35 cellular contexts compared by ENCODE assay signal in the genomic region with DNA sequence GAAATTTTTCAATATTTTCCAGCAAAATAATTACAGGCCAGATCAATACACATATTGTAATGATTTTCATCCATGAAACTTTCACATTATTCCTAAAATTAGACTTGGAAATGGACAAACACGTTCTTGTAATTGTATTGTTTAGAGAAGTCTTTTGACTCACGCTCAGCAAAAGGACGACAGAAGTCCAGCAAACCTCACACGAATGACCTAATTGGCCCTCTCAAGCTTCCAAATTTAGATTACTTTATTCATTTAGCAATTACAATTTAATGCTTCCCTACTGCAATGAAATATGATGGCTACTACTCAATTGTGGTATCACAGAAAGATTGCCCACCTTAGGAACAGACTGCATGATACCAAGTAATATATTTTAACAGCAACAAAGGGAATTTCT.
"Had no signal": no experiment of that assay in that cellular context is flagged by ENCODE, and none has a peak within 500 bp of the region (broad histone marks: within the 10 kb centered on the region; RNA-seq: fewer than 3 reads in every experiment).

No MANE protein-coding gene starts in this region.

- H3K4me1 Mint-ChIP-seq: activated B cell treated with CpG ODN at 0.5 μM for 24 hours; activated CD4-positive, alpha-beta T cell treated with anti-CD3 and anti-CD28 coated beads, Interleukin-2, amount 10 ng/mL, durations not matched to agents 24 days and 14 days; activated naive CD8-positive, alpha-beta T cell treated with anti-CD3 and anti-CD28 coated beads for 36 hours; activated T-helper 17 cell treated with anti-CD3 and anti-CD28 coated beads, Interleukin-2, amount 50 U/mL, for 72 hours; T-cell had no signal

- H3K27ac Mint-ChIP-seq: activated B cell treated with CpG ODN at 0.5 μM for 24 hours; activated CD4-positive, alpha-beta memory T cell treated with anti-CD3 and anti-CD28 coated beads for 36 hours; activated CD4-positive, alpha-beta T cell treated with anti-CD3 and anti-CD28 coated beads, Interleukin-2, amount 10 ng/mL, durations not matched to agents 24 days and 14 days; activated CD8-positive, alpha-beta T cell treated with anti-CD3 and anti-CD28 coated beads for 36 hours; activated naive CD4-positive, alpha-beta T cell treated with anti-CD3 and anti-CD28 coated beads for 36 hours; activated naive CD4-positive, alpha-beta T cell treated with anti-CD3 and anti-CD28 coated beads, Interleukin-2, amount 50 U/mL, for 72 hours; activated naive CD8-positive, alpha-beta T cell treated with anti-CD3 and anti-CD28 coated beads for 36 hours; activated T-cell treated with anti-CD3 and anti-CD28 coated beads, Interleukin-2, amount 50 U/mL, for 72 hours; activated T-helper 1 cell treated with anti-CD3 and anti-CD28 coated beads, Interleukin-12 subunit alpha, Interleukin-12 subunit beta, Interleukin-2, Interleukin-4 antibody, amounts not matched to agents 30 ng/mL and 10 ng/mL and 1 ng/mL, durations not matched to agents 14 hours and 24 hours and 36 hours; activated T-helper 17 cell treated with anti-CD3 and anti-CD28 coated beads, Interleukin-2, amount 50 U/mL, for 72 hours; T-cell; T-helper 2 cell treated with Interferon-gamma antibody and Interleukin-4, amounts not matched to agents 5 μg/mL and 100 μg/mL, for 36 hours had no signal

- H3K4me3 Mint-ChIP-seq: activated B cell treated with CpG ODN at 0.5 μM for 24 hours; activated CD4-positive, alpha-beta memory T cell treated with anti-CD3 and anti-CD28 coated beads for 36 hours; activated CD4-positive, alpha-beta T cell treated with anti-CD3 and anti-CD28 coated beads, Interleukin-2, amount 10 ng/mL, durations not matched to agents 24 days and 14 days; activated CD8-positive, alpha-beta T cell treated with anti-CD3 and anti-CD28 coated beads for 36 hours; activated naive CD4-positive, alpha-beta T cell treated with anti-CD3 and anti-CD28 coated beads for 36 hours; activated naive CD8-positive, alpha-beta T cell treated with anti-CD3 and anti-CD28 coated beads for 36 hours; activated T-cell treated with anti-CD3 and anti-CD28 coated beads, Interleukin-2, amount 50 U/mL, for 4 hours; activated T-cell treated with anti-CD3 and anti-CD28 coated beads, Interleukin-2, amount 50 U/mL, for 72 hours; activated T-helper 1 cell treated with anti-CD3 and anti-CD28 coated beads, Interleukin-12 subunit alpha, Interleukin-12 subunit beta, Interleukin-2, Interleukin-4 antibody, amounts not matched to agents 30 ng/mL and 10 ng/mL and 1 ng/mL, durations not matched to agents 14 hours and 24 hours and 36 hours; activated T-helper 17 cell treated with anti-CD3 and anti-CD28 coated beads, Interleukin-2, amount 50 U/mL, for 72 hours; T-cell; T-helper 2 cell treated with Interferon-gamma antibody and Interleukin-4, amounts not matched to agents 5 μg/mL and 100 μg/mL, for 36 hours had no signal

- DNase-seq: activated B cell treated with CpG ODN at 0.5 μM for 24 hours; activated CD4-positive, alpha-beta memory T cell treated with anti-CD3 and anti-CD28 coated beads for 36 hours; activated CD4-positive, alpha-beta T cell treated with anti-CD3 and anti-CD28 coated beads for 4 hours; activated CD4-positive, alpha-beta T cell treated with anti-CD3 and anti-CD28 coated beads, Interleukin-2, amount 10 ng/mL, durations not matched to agents 24 days and 14 days; activated CD4-positive, alpha-beta T cell treated with anti-CD3 and anti-CD28 coated beads, Interleukin-2, amount 50 U/mL, for 1 hour; activated CD4-positive, alpha-beta T cell treated with anti-CD3 and anti-CD28 coated beads, Interleukin-2, amount 50 U/mL, for 4 hours; activated CD4-positive, CD25-positive, alpha-beta regulatory T cell treated with anti-CD3 and anti-CD28 coated beads, Interleukin-2, amount 50 U/mL, for 72 hours; activated CD8-positive, alpha-beta memory T cell treated with anti-CD3 and anti-CD28 coated beads, Interleukin-2, amount 50 U/mL, for 4 hours; activated CD8-positive, alpha-beta T cell treated with anti-CD3 and anti-CD28 coated beads for 36 hours; activated effector memory CD4-positive, alpha-beta T cell treated with anti-CD3 and anti-CD28 coated beads, Interleukin-2, amount 50 U/mL, for 16 hours; activated gamma-delta T cell treated with Interleukin-2 at 50 U/mL for 16 hours; activated naive CD4-positive, alpha-beta T cell; activated naive CD4-positive, alpha-beta T cell treated with anti-CD3 and anti-CD28 coated beads for 36 hours; activated naive CD4-positive, alpha-beta T cell treated with anti-CD3 and anti-CD28 coated beads, Interleukin-2, amount 50 U/mL, for 16 hours; activated naive CD8-positive, alpha-beta T cell treated with anti-CD3 and anti-CD28 coated beads for 36 hours; activated T-cell treated with anti-CD3 and anti-CD28 coated beads for 4 hours; activated T-cell treated with anti-CD3 and anti-CD28 coated beads, Interleukin-2, amount 50 U/mL, for 1 hour; activated T-cell treated with anti-CD3 and anti-CD28 coated beads, Interleukin-2, amount 50 U/mL, for 4 hours; activated T-cell treated with anti-CD3 and anti-CD28 coated beads, Interleukin-2, amount 50 U/mL, for 72 hours; adrenal gland; amniotic stem cell; aorta; body of pancreas; brain microvascular endothelial cell; central memory CD4-positive, alpha-beta T cell; cerebellar nuclear complex; T-cell; T-helper 2 cell; T-helper 9 cell had no signal

- H3K36me3 ChIP-seq: adrenal gland, brain microvascular endothelial cell, breast epithelium had no signal

- H3K9me3 ChIP-seq: body of pancreas had no signal

- H3K36me3 Mint-ChIP-seq: activated CD4-positive, alpha-beta memory T cell treated with anti-CD3 and anti-CD28 coated beads for 36 hours; activated naive CD4-positive, alpha-beta T cell treated with anti-CD3 and anti-CD28 coated beads, Interleukin-2, amount 50 U/mL, for 72 hours; activated naive CD8-positive, alpha-beta T cell treated with anti-CD3 and anti-CD28 coated beads for 36 hours; T-cell had no signal

- H3K27ac ChIP-seq: adrenal gland, body of pancreas, brain microvascular endothelial cell, breast epithelium, VCaP had no signal

- H3K4me1 ChIP-seq: adrenal gland, breast epithelium had no signal

- H3K27me3 Mint-ChIP-seq: activated B cell treated with CpG ODN at 0.5 μM for 24 hours; activated CD4-positive, alpha-beta memory T cell treated with anti-CD3 and anti-CD28 coated beads for 36 hours; activated CD4-positive, alpha-beta T cell treated with anti-CD3 and anti-CD28 coated beads, Interleukin-2, amount 10 ng/mL, durations not matched to agents 24 days and 14 days; activated CD8-positive, alpha-beta T cell treated with anti-CD3 and anti-CD28 coated beads for 36 hours; activated naive CD8-positive, alpha-beta T cell treated with anti-CD3 and anti-CD28 coated beads for 36 hours; activated T-helper 17 cell treated with anti-CD3 and anti-CD28 coated beads, Interleukin-2, amount 50 U/mL, for 72 hours; T-cell had no signal

- ATAC-seq: activated CD8-positive, alpha-beta T cell treated with anti-CD3 and anti-CD28 coated beads for 36 hours; activated naive CD4-positive, alpha-beta T cell treated with anti-CD3 and anti-CD28 coated beads, Interleukin-2, amount 50 U/mL, for 72 hours; activated T-cell treated with anti-CD3 and anti-CD28 coated beads, Interleukin-2, amount 50 U/mL, for 4 hours; activated T-cell treated with anti-CD3 and anti-CD28 coated beads, Interleukin-2, amount 50 U/mL, for 72 hours; activated T-helper 17 cell treated with anti-CD3 and anti-CD28 coated beads, Interleukin-2, amount 50 U/mL, for 72 hours; body of pancreas; T-cell had no signal

- H3K9me3 Mint-ChIP-seq: activated CD4-positive, alpha-beta T cell treated with anti-CD3 and anti-CD28 coated beads, Interleukin-2, amount 10 ng/mL, durations not matched to agents 24 days and 14 days had no signal

- H3K4me3 ChIP-seq: adrenal gland, body of pancreas, breast epithelium had no signal

- H3K27me3 ChIP-seq: adrenal gland, body of pancreas, brain microvascular endothelial cell, breast epithelium had no signal
